Comparison of ENCODE assay signal across 21 cellular contexts in the genomic region with DNA sequence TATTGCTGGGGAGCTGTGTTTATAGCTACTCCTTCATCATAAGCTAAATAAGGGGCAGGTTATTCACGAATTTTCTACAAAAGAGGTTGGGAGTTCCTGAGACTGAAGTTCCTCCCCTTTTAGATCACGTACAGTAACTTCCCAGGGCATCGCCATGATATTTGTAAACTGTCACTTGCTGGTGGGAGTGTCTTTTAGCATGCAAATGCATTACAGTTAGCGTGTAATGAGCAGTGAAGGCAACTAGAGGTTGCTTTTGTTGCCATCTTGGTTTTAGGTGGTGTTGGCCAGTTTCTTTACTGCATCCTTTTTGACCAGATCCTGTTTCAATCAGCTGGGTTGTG.
DNase-seq lines count a peak whose midpoint lies in the region; ATAC-seq and TF ChIP-seq lines count a peak whose summit lies in the region.
"Had no signal": no experiment of that assay in that cellular context is flagged by ENCODE, and none has a peak within 500 bp of the region (broad histone marks: within the 10 kb centered on the region; RNA-seq: fewer than 3 reads in every experiment).

No MANE protein-coding gene starts in this region.

- no peak overlapping the region for H3K4me2 ChIP-seq in OCI-LY7 (ENCODE audit: low read length)
- H3K4me2 ChIP-seq: BLaER1 had no signal

- H3K9me2 ChIP-seq in OCI-LY7 (ENCODE audit: insufficient read depth, low read length) = no peaks in the 10 kb centered on the region

- H2AFZ ChIP-seq in OCI-LY7 (ENCODE audit: low read length) = no peak overlapping the region

- no peaks in the 10 kb centered on the region for H4K20me1 ChIP-seq in OCI-LY7 (ENCODE audit: insufficient read depth, low read length)
- H4K20me1 ChIP-seq: BLaER1 had no signal

- H3K79me2 ChIP-seq in OCI-LY7 (ENCODE audit: insufficient read depth, low read depth, low read length) = no peaks in the 10 kb centered on the region

- H3K4me3 ChIP-seq in epithelial cell of proximal tubule (ENCODE audit: low read depth, low read length) = peak overlapping the region; percentile 57
- peak overlapping the region; percentile 18 to 42 for H3K4me3 ChIP-seq in muscle layer of duodenum (ENCODE audit: low read depth in 1 of 2, low read length in 2 of 2)
- no peak overlapping the region for H3K4me3 ChIP-seq in OCI-LY7 (ENCODE audit: low read depth, low read length, poor library complexity, severe bottlenecking)
- H3K4me3 ChIP-seq: BLaER1, lower lobe of right lung, pancreas had no signal

- TF ChIP-seq CTCF in epithelial cell of proximal tubule (conservative IDR thresholded peaks at IDR 0.05; ENCODE audit: low read depth, low read length) (no peak), OCI-LY7 (conservative IDR thresholded peaks at IDR 0.05; ENCODE audit: low read length) (no peak)

- H3K27me3 Mint-ChIP-seq in activated naive CD4-positive, alpha-beta T cell treated with anti-CD3 and anti-CD28 coated beads, Interleukin-2, amount 10 ng/mL, durations not matched to agents 7 days and 5 days = peaks cover 7% of the 10 kb centered on the region

- intact Hi-C loops in Right ventricle myocardium superior (cut with DNase I) (no loop called here), left cardiac atrium (cut with DNase I) (no loop called here), OCI-LY7 (cut with micrococcal nuclease; ENCODE audit: unreplicated experiment) (no loop called here)

- H3K4me1 Mint-ChIP-seq in activated naive CD4-positive, alpha-beta T cell treated with anti-CD3 and anti-CD28 coated beads, Interleukin-2, amount 10 ng/mL, durations not matched to agents 7 days and 5 days = no peaks in the 10 kb centered on the region
- H3K4me1 Mint-ChIP-seq: T-cell had no signal

- H3K27me3 ChIP-seq in muscle layer of duodenum (ENCODE audit: low read depth, low read length) = no peaks in the 10 kb centered on the region
- H3K27me3 ChIP-seq: BLaER1, pancreas had no signal

- POLR2A ChIA-PET in OCI-LY7 (lab: Charles Lee) = interaction anchor here (0.8 to 1.1 kb wide), 2 partner anchors 9 to 20 kb away, joined by 3 read pairs; no protein-coding TSS in a partner anchor

- H3K36me3 ChIP-seq in muscle layer of duodenum (ENCODE audit: control insufficient read depth in 1 of 2, insufficient read depth in 2 of 2, low read length in 2 of 2) = no peaks in the 10 kb centered on the region
- no peaks in the 10 kb centered on the region for H3K36me3 ChIP-seq in OCI-LY7 (ENCODE audit: insufficient read depth, low read length)
- H3K36me3 ChIP-seq: BLaER1, lower lobe of right lung, pancreas had no signal

- CTCF ChIA-PET in activated naive CD4-positive, alpha-beta T cell treated with anti-CD3 and anti-CD28 coated beads, Interleukin-2, amount 10 ng/mL, durations not matched to agents 7 days and 5 days (lab: Charles Lee) = interaction anchor here (0.9 kb wide), 1 partner anchor 50 kb away, joined by 3 read pairs; no protein-coding TSS in a partner anchor
- CTCF ChIA-PET in OCI-LY7 (lab: Charles Lee; ENCODE audit: unreplicated experiment) = no interaction called here

- H3K4me1 ChIP-seq in muscle layer of duodenum (ENCODE audit: control insufficient read depth in 1 of 2, insufficient read depth in 2 of 2, low read length in 2 of 2) = peaks cover 0 to 7% of the 10 kb centered on the region in 2 donors
- H3K4me1 ChIP-seq in OCI-LY7 (ENCODE audit: insufficient read depth, low read length, poor library complexity, severe bottlenecking) = no peaks in the 10 kb centered on the region
- H3K4me1 ChIP-seq: BLaER1, lower lobe of right lung, pancreas had no signal

- ATAC-seq in Right ventricle myocardium superior (ENCODE audit: poor library complexity) (peak; percentile 33), left cardiac atrium (no peak), HG03342 (IDR thresholded peaks at IDR 0.05; ENCODE audit: unreplicated experiment) (no peak)
- ATAC-seq: lower lobe of right lung, T-cell had no signal

- H3K9me3 ChIP-seq in muscle layer of duodenum (ENCODE audit: control insufficient read depth in 1 of 2, low read length in 2 of 2) = no peaks in the 10 kb centered on the region
- H3K9me3 ChIP-seq in OCI-LY7 (ENCODE audit: low read length) = no peaks in the 10 kb centered on the region
- H3K9me3 ChIP-seq: BLaER1, lower lobe of right lung, pancreas had no signal

- H3K36me3 Mint-ChIP-seq in activated naive CD4-positive, alpha-beta T cell treated with anti-CD3 and anti-CD28 coated beads, Interleukin-2, amount 10 ng/mL, durations not matched to agents 7 days and 5 days = no peaks in the 10 kb centered on the region
- H3K36me3 Mint-ChIP-seq: IgD-negative memory B cell, T-cell had no signal

- no peak for DNase-seq in Right ventricle myocardium superior
- no peak for DNase-seq in left cardiac atrium
- DNase-seq in epithelial cell of proximal tubule (ENCODE audit: low read depth) = peak; percentile 6
- no peak for DNase-seq in COLO668 (lab: John Stamatoyannopoulos, UW; ENCODE audit: unreplicated experiment)
- DNase-seq in activated naive CD4-positive, alpha-beta T cell treated with anti-CD3 and anti-CD28 coated beads, Interleukin-2, amount 10 ng/mL, durations not matched to agents 7 days and 5 days = no peak
- no peak for DNase-seq in OCI-LY7 (ENCODE audit: low spot score)
- DNase-seq: activated CD4-positive, alpha-beta T cell treated with anti-CD3 and anti-CD28 coated beads, Interleukin-2, amount 50 U/mL, for 1 hour; cortex of kidney; lower lobe of right lung; NCI-H146; NCI-H526 treated with DMSO at 0.1 percent for 48 hours; SHP77; stimulated activated CD4-positive, alpha-beta T cell treated with anti-CD3 and anti-CD28 coated beads, Interleukin-2, amount 100 ng/mL, for 24 hours; stimulated activated naive CD4-positive, alpha-beta T cell treated with Interleukin-2 at 50 U/mL for 16 hours; T-cell had no signal

- H3K4me3 Mint-ChIP-seq in activated naive CD4-positive, alpha-beta T cell treated with anti-CD3 and anti-CD28 coated beads, Interleukin-2, amount 10 ng/mL, durations not matched to agents 7 days and 5 days = no peak overlapping the region
- H3K4me3 Mint-ChIP-seq: IgD-negative memory B cell, T-cell had no signal

- H3K27ac Mint-ChIP-seq in activated naive CD4-positive, alpha-beta T cell treated with anti-CD3 and anti-CD28 coated beads, Interleukin-2, amount 10 ng/mL, durations not matched to agents 7 days and 5 days = no peak overlapping the region
- H3K27ac Mint-ChIP-seq: activated T-helper 2 cell treated with anti-CD3 and anti-CD28 coated beads, Interferon-gamma antibody, Interleukin-2, Interleukin-4, amounts not matched to agents 10 μg/mL and 5 μg/mL and 100 μg/mL, durations not matched to agents 14 hours and 24 hours and 36 hours; IgD-negative memory B cell; T-cell had no signal

- no peaks in the 10 kb centered on the region for H3K9me3 Mint-ChIP-seq in activated naive CD4-positive, alpha-beta T cell treated with anti-CD3 and anti-CD28 coated beads, Interleukin-2, amount 10 ng/mL, durations not matched to agents 7 days and 5 days
- H3K9me3 Mint-ChIP-seq: activated T-helper 2 cell treated with anti-CD3 and anti-CD28 coated beads, Interferon-gamma antibody, Interleukin-2, Interleukin-4, amounts not matched to agents 10 μg/mL and 5 μg/mL and 100 μg/mL, durations not matched to agents 14 hours and 24 hours and 36 hours; IgD-negative memory B cell; T-cell had no signal

- no TSS peak for BruUV-seq in OCI-LY7 (replicated peaks; lab: Mats Ljungman, UMichigan)

- H3K27ac ChIP-seq in muscle layer of duodenum (ENCODE audit: low read length) = no peak overlapping the region
- no peak overlapping the region for H3K27ac ChIP-seq in OCI-LY7 (ENCODE audit: low read depth, low read length, poor library complexity, severe bottlenecking)
- H3K27ac ChIP-seq: BLaER1, lower lobe of right lung had no signal
